Comparison of ENCODE assay signal across 23 cellular contexts in genomic region chr1:186888367-186888766, GRCh38. TPM values are rescaled to one million over a fixed set of nuclear protein-coding genes. Genes with fewer than 3 reads are reported as not detected.
DNase-seq lines count a peak whose midpoint lies in the region; ATAC-seq and TF ChIP-seq lines count a peak whose summit lies in the region.
"Had no signal": no experiment of that assay in that cellular context is flagged by ENCODE, and none has a peak within 500 bp of the region (broad histone marks: within the 10 kb centered on the region; RNA-seq: fewer than 3 reads in every experiment).

No MANE protein-coding gene starts in this region.

- H3K4me1 Mint-ChIP-seq in activated T-helper 2 cell treated with anti-CD3 and anti-CD28 coated beads, Interferon-gamma antibody, Interleukin-2, Interleukin-4, amounts not matched to agents 10 μg/mL and 5 μg/mL and 100 μg/mL, durations not matched to agents 14 hours and 24 hours and 36 hours (ENCODE audit: low read depth) = peaks cover 18% of the 10 kb centered on the region
- H3K4me1 Mint-ChIP-seq in CD8-positive, alpha-beta T cell (ENCODE audit: low read depth) = no peaks in the 10 kb centered on the region
- H3K4me1 Mint-ChIP-seq in activated CD8-positive, alpha-beta memory T cell treated with anti-CD3 and anti-CD28 coated beads, Interleukin-2, amount 10 ng/mL, durations not matched to agents 7 days and 5 days = no peaks in the 10 kb centered on the region
- H3K4me1 Mint-ChIP-seq: CD4-positive, alpha-beta memory T cell; GM23338; H9 had no signal

- no peak overlapping the region for H3K27ac ChIP-seq in CD8-positive, alpha-beta T cell (ENCODE audit: low read depth, low read length)
- H3K27ac ChIP-seq: SK-N-MC had no signal

- no peaks in the 10 kb centered on the region for H3K27me3 Mint-ChIP-seq in activated T-helper 2 cell treated with anti-CD3 and anti-CD28 coated beads, Interferon-gamma antibody, Interleukin-2, Interleukin-4, amounts not matched to agents 10 μg/mL and 5 μg/mL and 100 μg/mL, durations not matched to agents 14 hours and 24 hours and 36 hours (ENCODE audit: low read depth)
- H3K27me3 Mint-ChIP-seq in CD8-positive, alpha-beta T cell (ENCODE audit: low read depth) = no peaks in the 10 kb centered on the region
- H3K27me3 Mint-ChIP-seq in activated CD8-positive, alpha-beta memory T cell treated with anti-CD3 and anti-CD28 coated beads, Interleukin-2, amount 10 ng/mL, durations not matched to agents 7 days and 5 days = no peaks in the 10 kb centered on the region

- TF ChIP-seq CTCF in fibroblast of the aortic adventitia (IDR thresholded peaks at IDR 0.05; ENCODE audit: insufficient read depth, low read length) = no peak
- no peak for TF ChIP-seq CTCF in CD8-positive, alpha-beta T cell (IDR thresholded peaks at IDR 0.05)

- peak overlapping the region; percentile 78 for H3K27ac Mint-ChIP-seq in activated T-helper 2 cell treated with anti-CD3 and anti-CD28 coated beads, Interferon-gamma antibody, Interleukin-2, Interleukin-4, amounts not matched to agents 10 μg/mL and 5 μg/mL and 100 μg/mL, durations not matched to agents 14 hours and 24 hours and 36 hours
- no peak overlapping the region for H3K27ac Mint-ChIP-seq in CD8-positive, alpha-beta T cell
- no peak overlapping the region for H3K27ac Mint-ChIP-seq in activated CD8-positive, alpha-beta memory T cell treated with anti-CD3 and anti-CD28 coated beads, Interleukin-2, amount 10 ng/mL, durations not matched to agents 7 days and 5 days
- H3K27ac Mint-ChIP-seq: CD4-positive, alpha-beta memory T cell; GM23338; H9 had no signal

- POLR2A ChIA-PET in CD8-positive, alpha-beta T cell (lab: Charles Lee) = no interaction called here

- intact Hi-C loops in activated T-helper 2 cell treated with anti-CD3 and anti-CD28 coated beads, Interferon-gamma antibody, Interleukin-2, Interleukin-4, amounts not matched to agents 10 μg/mL and 5 μg/mL and 100 μg/mL, durations not matched to agents 14 hours and 24 hours and 36 hours (cut with micrococcal nuclease) = loop anchor here (5.0 kb wide), 2 partner anchors 76 to 151 kb away; no protein-coding TSS in a partner anchor
- intact Hi-C loops in CD8-positive, alpha-beta T cell (cut with DNase I, micrococcal nuclease) = no loop called here

- H3K36me3 Mint-ChIP-seq in activated T-helper 2 cell treated with anti-CD3 and anti-CD28 coated beads, Interferon-gamma antibody, Interleukin-2, Interleukin-4, amounts not matched to agents 10 μg/mL and 5 μg/mL and 100 μg/mL, durations not matched to agents 14 hours and 24 hours and 36 hours (ENCODE audit: low read depth) = peaks cover 49% of the 10 kb centered on the region
- no peaks in the 10 kb centered on the region for H3K36me3 Mint-ChIP-seq in CD8-positive, alpha-beta T cell
- no peaks in the 10 kb centered on the region for H3K36me3 Mint-ChIP-seq in activated CD8-positive, alpha-beta memory T cell treated with anti-CD3 and anti-CD28 coated beads, Interleukin-2, amount 10 ng/mL, durations not matched to agents 7 days and 5 days
- H3K36me3 Mint-ChIP-seq: CD4-positive, alpha-beta memory T cell had no signal

- no peak overlapping the region for H3K4me3 ChIP-seq in fibroblast of the aortic adventitia (ENCODE audit: low read depth, low read length)
- no peak overlapping the region for H3K4me3 ChIP-seq in CD8-positive, alpha-beta T cell (ENCODE audit: low read depth, low read length)
- H3K4me3 ChIP-seq: GM23338, SK-N-MC had no signal

- no peaks in the 10 kb centered on the region for H3K9me3 ChIP-seq in CD8-positive, alpha-beta T cell (ENCODE audit: low read length)
- H3K9me3 ChIP-seq: Caco-2 had no signal

- H3K9me3 Mint-ChIP-seq in activated T-helper 2 cell treated with anti-CD3 and anti-CD28 coated beads, Interferon-gamma antibody, Interleukin-2, Interleukin-4, amounts not matched to agents 10 μg/mL and 5 μg/mL and 100 μg/mL, durations not matched to agents 14 hours and 24 hours and 36 hours = peaks cover 23% of the 10 kb centered on the region
- peaks cover 6% of the 10 kb centered on the region for H3K9me3 Mint-ChIP-seq in CD8-positive, alpha-beta T cell
- no peaks in the 10 kb centered on the region for H3K9me3 Mint-ChIP-seq in activated CD8-positive, alpha-beta memory T cell treated with anti-CD3 and anti-CD28 coated beads, Interleukin-2, amount 10 ng/mL, durations not matched to agents 7 days and 5 days (ENCODE audit: low read depth)

- no peaks in the 10 kb centered on the region for H3K36me3 ChIP-seq in CD8-positive, alpha-beta T cell (ENCODE audit: insufficient read depth, low read length)

- DNase-seq in M059J (ENCODE audit: low read depth) (peak; percentile 39), fibroblast of the aortic adventitia (ENCODE audit: low read depth) (peak; percentile 54), activated T-cell treated with anti-CD3 and anti-CD28 coated beads for 4 hours (no peak)
- DNase-seq in activated T-helper 2 cell treated with anti-CD3 and anti-CD28 coated beads, Interferon-gamma antibody, Interleukin-2, Interleukin-4, amounts not matched to agents 10 μg/mL and 5 μg/mL and 100 μg/mL, durations not matched to agents 14 hours and 24 hours and 36 hours (ENCODE audit: low spot score) = no peak
- DNase-seq in CD8-positive, alpha-beta T cell = no peak
- no peak for DNase-seq in activated CD8-positive, alpha-beta memory T cell treated with anti-CD3 and anti-CD28 coated beads, Interleukin-2, amount 10 ng/mL, durations not matched to agents 7 days and 5 days
- no peak for DNase-seq in stimulated activated naive CD4-positive, alpha-beta T cell treated with Interleukin-2 at 50 U/mL for 16 hours (lab: John Stamatoyannopoulos, UW)
- DNase-seq: C1 segment of cervical spinal cord; Caco-2; CD4-positive, alpha-beta memory T cell; DMS79; H9; KG1; NCI-H1092; NCI-H1417 treated with DMSO at 0.1 percent for 48 hours; NCI-H1694 treated with DMSO at 0.1 percent for 48 hours; NCI-H2081; NCI-H2227 treated with DMSO at 0.1 percent for 48 hours; NCI-H526 treated with DMSO at 0.1 percent for 48 hours; SIG-M5 had no signal

- no peak for ATAC-seq in CD8-positive, alpha-beta T cell
- ATAC-seq in activated CD8-positive, alpha-beta memory T cell treated with anti-CD3 and anti-CD28 coated beads, Interleukin-2, amount 10 ng/mL, durations not matched to agents 7 days and 5 days = no peak
- ATAC-seq: GM23338, Panc1 had no signal

- no peaks in the 10 kb centered on the region for H3K4me1 ChIP-seq in CD8-positive, alpha-beta T cell (ENCODE audit: insufficient read depth, low read length)
- H3K4me1 ChIP-seq: Caco-2 had no signal

- H3K27me3 ChIP-seq in CD8-positive, alpha-beta T cell (ENCODE audit: insufficient read depth, low read length) = no peaks in the 10 kb centered on the region

- H3K4me3 Mint-ChIP-seq in activated T-helper 2 cell treated with anti-CD3 and anti-CD28 coated beads, Interferon-gamma antibody, Interleukin-2, Interleukin-4, amounts not matched to agents 10 μg/mL and 5 μg/mL and 100 μg/mL, durations not matched to agents 14 hours and 24 hours and 36 hours (ENCODE audit: low read depth) = no peak overlapping the region
- no peak overlapping the region for H3K4me3 Mint-ChIP-seq in CD8-positive, alpha-beta T cell
- H3K4me3 Mint-ChIP-seq in activated CD8-positive, alpha-beta memory T cell treated with anti-CD3 and anti-CD28 coated beads, Interleukin-2, amount 10 ng/mL, durations not matched to agents 7 days and 5 days = no peak overlapping the region
- H3K4me3 Mint-ChIP-seq: CD4-positive, alpha-beta memory T cell; GM23338; H9 had no signal

- CTCF ChIA-PET in CD8-positive, alpha-beta T cell (lab: Charles Lee) = no interaction called here
- CTCF ChIA-PET in activated CD8-positive, alpha-beta memory T cell treated with anti-CD3 and anti-CD28 coated beads, Interleukin-2, amount 10 ng/mL, durations not matched to agents 7 days and 5 days (lab: Charles Lee) = no interaction called here

RNA-seq across cellular contexts. Expression of gene PLA2G4A, which starts 59.6 kb away (rescaled TPM):
- 5.6 and 10.2 TPM in 2 replicates for total RNA-seq in M059J (2014; rRNA removed; shearing (Covaris generic))
- 27.1 and 28.2 TPM in 2 replicates for total RNA-seq in activated T-helper 2 cell treated with anti-CD3 and anti-CD28 coated beads, Interferon-gamma antibody, Interleukin-2, Interleukin-4, amounts not matched to agents 10 μg/mL and 5 μg/mL and 100 μg/mL, durations not matched to agents 14 hours and 24 hours and 36 hours
- total RNA-seq in fibroblast of the aortic adventitia (ENCODE audit: low replicate concordance) = 7.3 and 74.7 TPM in 2 replicates
- total RNA-seq in CD8-positive, alpha-beta T cell = not detected
- 1 to 10 TPM in 1 of 2 experiments, not detected in 1; 2.0 TPM for total RNA-seq in activated CD8-positive, alpha-beta memory T cell treated with anti-CD3 and anti-CD28 coated beads, Interleukin-2, amount 10 ng/mL, durations not matched to agents 7 days and 5 days

Comparison
In these comparisons a context has a peak if more than half of its experiments do, and no peak if none do; other contexts are left out.
1. DNase-seq: peak in M059J (single experiment) and fibroblast of the aortic adventitia (single experiment); none in activated T-helper 2 cell treated with anti-CD3 and anti-CD28 coated beads, Interferon-gamma antibody, Interleukin-2, Interleukin-4, amounts not matched to agents 10 μg/mL and 5 μg/mL and 100 μg/mL, durations not matched to agents 14 hours and 24 hours and 36 hours (single experiment), CD8-positive, alpha-beta T cell (0 of 7), activated CD8-positive, alpha-beta memory T cell treated with anti-CD3 and anti-CD28 coated beads, Interleukin-2, amount 10 ng/mL, durations not matched to agents 7 days and 5 days (single experiment), stimulated activated naive CD4-positive, alpha-beta T cell treated with Interleukin-2 at 50 U/mL for 16 hours (single experiment) and activated T-cell treated with anti-CD3 and anti-CD28 coated beads for 4 hours (single experiment).